In genomic region chr1:88544166-88544565, GRCh38 we compare ENCODE assay signal across 24 cellular contexts.
DNase-seq lines count a peak whose midpoint lies in the region; ATAC-seq, FAIRE-seq and TF ChIP-seq lines count a peak whose summit lies in the region.
"Had no signal": no experiment of that assay in that cellular context is flagged by ENCODE, and none has a peak within 500 bp of the region (broad histone marks: within the 10 kb centered on the region; RNA-seq: fewer than 3 reads in every experiment).

No MANE protein-coding gene starts in this region.

- no peak overlapping the region for H3K23ac ChIP-seq in H1 (ENCODE audit: insufficient read length)

- no peak overlapping the region for H3K18ac ChIP-seq in H1 (ENCODE audit: extremely low read depth, low read length)

- FAIRE-seq in H1 (lab: Jason Lieb, UNC): no peak
- FAIRE-seq: A549, G401.6, GM12892 had no signal

- H3K79me2 ChIP-seq in H1 (ENCODE audit: control insufficient read depth in 1 of 2, insufficient read depth in 2 of 2, low read length in 2 of 2): no peaks in the 10 kb centered on the region

- in situ Hi-C loops in brain microvascular endothelial cell (cut with HindIII; ENCODE audit: low pct_ligation_motif_present, low sequenced_read_pairs): no loop called here

- H3K9me3 Mint-ChIP-seq in CD4-positive, alpha-beta memory T cell: peaks cover 0 to 5% (median 0%) of the 10 kb centered on the region in 8 donors
- H3K9me3 Mint-ChIP-seq: CD4-positive, alpha-beta T cell had no signal

- H3K4me1 Mint-ChIP-seq in CD4-positive, alpha-beta memory T cell: no peaks in the 10 kb centered on the region
- H3K4me1 Mint-ChIP-seq: CD14-positive monocyte had no signal

- H3K9ac ChIP-seq in H1 (replicated peaks in 1 of 4; ENCODE audit: extremely low read depth in 1 of 4, low read depth in 3 of 4, low read length in 3 of 4): no peak overlapping the region
- H3K9ac ChIP-seq: BLaER1 treated with 17β-estradiol and CSF1 and Interleukin-3, amounts not matched to agents 10 nM and 100 nM had no signal

- no peak overlapping the region for H3K4me2 ChIP-seq in H1 (ENCODE audit: insufficient read depth in 1 of 2, low read depth in 2 of 2, low read length in 2 of 2)
- H3K4me2 ChIP-seq: A549; BLaER1 treated with 17β-estradiol and CSF1 and Interleukin-3, amounts not matched to agents 10 nM and 100 nM had no signal

- H3K36me3 ChIP-seq in heart left ventricle (no peaks in the 10 kb centered on the region), right atrium auricular region (no peaks in the 10 kb centered on the region), H1 (ENCODE audit: control insufficient read depth in 2 of 4, insufficient read depth in 4 of 4, low read length in 3 of 4) (no peaks in the 10 kb centered on the region), breast epithelium (no peaks in the 10 kb centered on the region), brain microvascular endothelial cell (replicated peaks) (no peaks in the 10 kb centered on the region)
- no peaks in the 10 kb centered on the region for H3K36me3 ChIP-seq in CD4-positive, alpha-beta memory T cell (ENCODE audit: insufficient read depth, low read length)
- H3K36me3 ChIP-seq: BE2C; BLaER1 treated with 17β-estradiol and CSF1 and Interleukin-3, amounts not matched to agents 10 nM and 100 nM had no signal

- TF ChIP-seq POLR2A in heart left ventricle (IDR thresholded peaks at IDR 0.05) (no peak), H1 (IDR thresholded peaks at IDR 0.05; ENCODE audit: control extremely low read depth in 1 of 2, low read depth in 2 of 2, low read length in 2 of 2) (no peak), breast epithelium (IDR thresholded peaks at IDR 0.05) (no peak)

- no peak overlapping the region for H4K8ac ChIP-seq in H1 (ENCODE audit: extremely low read depth, insufficient read depth, low read length)

- no peak for TF ChIP-seq RAD21 in H1 (IDR thresholded peaks at IDR 0.05 in 1 of 2, conservative IDR thresholded peaks at IDR 0.05 in 1 of 2; ENCODE audit: low read depth in 2 of 2, low read length in 2 of 2)

- H4K91ac ChIP-seq in H1 (replicated peaks; ENCODE audit: insufficient read length, low read length): no peak overlapping the region

- no peaks in the 10 kb centered on the region for H3K79me1 ChIP-seq in H1 (ENCODE audit: low read depth, low read length)

- intact Hi-C loops in heart left ventricle (cut with DNase I): loop anchor here in 1 of 10 donors (10.0 kb wide), 1 partner anchor 69 kb away; no protein-coding TSS in a partner anchor
- intact Hi-C loops in right cardiac atrium (cut with DNase I): loop anchor here in 1 of 4 donors (10.0 kb wide), 1 partner anchor 359 kb away; no protein-coding TSS in a partner anchor
- intact Hi-C loops in CD4-positive, alpha-beta memory T cell (cut with micrococcal nuclease): no loop called here
- intact Hi-C loops in breast epithelium (cut with DNase I; ENCODE audit: low total_unique reads): loop anchor here (5.0 kb wide), 1 partner anchor 1327 kb away; no protein-coding TSS in a partner anchor

- H3K4me1 ChIP-seq in heart left ventricle: no peaks in the 10 kb centered on the region
- no peaks in the 10 kb centered on the region for H3K4me1 ChIP-seq in right atrium auricular region
- H3K4me1 ChIP-seq in H1 (replicated peaks in 1 of 4; ENCODE audit: control insufficient read depth in 3 of 4, insufficient read depth in 4 of 4, low read length in 3 of 4): no peaks in the 10 kb centered on the region
- H3K4me1 ChIP-seq in right cardiac atrium (ENCODE audit: control insufficient read depth, insufficient read depth, low read length): no peaks in the 10 kb centered on the region
- no peaks in the 10 kb centered on the region for H3K4me1 ChIP-seq in CD4-positive, alpha-beta memory T cell (ENCODE audit: insufficient read depth, low read length)
- no peaks in the 10 kb centered on the region for H3K4me1 ChIP-seq in breast epithelium
- H3K4me1 ChIP-seq: A549; BLaER1 treated with 17β-estradiol and CSF1 and Interleukin-3, amounts not matched to agents 10 nM and 100 nM; Caco-2 had no signal

- no peak overlapping the region for H2BK5ac ChIP-seq in H1 (ENCODE audit: low read depth, low read length)

- peak; percentile 53 to 92 (median 73) for ATAC-seq in heart left ventricle
- peak; percentile 32 to 67 for ATAC-seq in right cardiac atrium
- ATAC-seq: A549 had no signal

- no peaks in the 10 kb centered on the region for H4K20me1 ChIP-seq in H1 (replicated peaks in 1 of 2; ENCODE audit: control insufficient read depth in 1 of 2, insufficient read depth in 2 of 2, low read length in 2 of 2)
- H4K20me1 ChIP-seq: BLaER1 treated with 17β-estradiol and CSF1 and Interleukin-3, amounts not matched to agents 10 nM and 100 nM had no signal

- no peak overlapping the region for H3K27ac Mint-ChIP-seq in CD4-positive, alpha-beta memory T cell
- H3K27ac Mint-ChIP-seq: CD14-positive monocyte; CD4-positive, alpha-beta T cell had no signal

- DNase-seq in heart left ventricle (no peak), right atrium auricular region (ENCODE audit: low spot score) (no peak), H1 (ENCODE audit: low read depth in 1 of 2, low spot score in 2 of 2) (no peak), right cardiac atrium (no peak), skeletal muscle cell (ENCODE audit: low read depth) (peak; percentile 8), breast epithelium (ENCODE audit: low spot score in 2 of 2) (no peak), brain microvascular endothelial cell (no peak)
- no peak for DNase-seq in CD4-positive, alpha-beta memory T cell
- DNase-seq: 8988T; ACHN; AML-193; BE2C; Caco-2; CD4-positive, alpha-beta T cell; DMS153; DND-41; GOT3; H7; HCEC 1CT had no signal

- H3K36me3 Mint-ChIP-seq in CD4-positive, alpha-beta memory T cell: no peaks in the 10 kb centered on the region
- H3K36me3 Mint-ChIP-seq: CD14-positive monocyte had no signal

- H3K14ac ChIP-seq in H1 (ENCODE audit: insufficient read length): no peak overlapping the region

- TF ChIP-seq CTCF in heart left ventricle (IDR thresholded peaks at IDR 0.05) (no peak), right atrium auricular region (IDR thresholded peaks at IDR 0.05) (no peak), H1 (IDR thresholded peaks at IDR 0.05; ENCODE audit: control extremely low read depth in 1 of 3, insufficient read depth in 1 of 3, low read depth in 1 of 3, low read length in 3 of 3) (no peak), breast epithelium (IDR thresholded peaks at IDR 0.05) (no peak), brain microvascular endothelial cell (IDR thresholded peaks at IDR 0.05; ENCODE audit: low read depth, low read length, missing control alignments) (no peak)

- H2AFZ ChIP-seq in H1 (ENCODE audit: low read length): 0 out of 2 replicates have a peak overlapping the region, but pooled peaks have one; percentile 8

- H3K27ac ChIP-seq in heart left ventricle: peak overlapping the region in 3 of 12 donors; percentile 33 to 46 (median 43)
- no peak overlapping the region for H3K27ac ChIP-seq in right atrium auricular region
- H3K27ac ChIP-seq in H1 (ENCODE audit: low read depth, low read length): no peak overlapping the region
- H3K27ac ChIP-seq in right cardiac atrium (ENCODE audit: low read length): no peak overlapping the region
- no peak overlapping the region for H3K27ac ChIP-seq in CD4-positive, alpha-beta memory T cell (ENCODE audit: low read depth, low read length)
- no peak overlapping the region for H3K27ac ChIP-seq in breast epithelium
- H3K27ac ChIP-seq in brain microvascular endothelial cell: no peak overlapping the region
- H3K27ac ChIP-seq: A549; BLaER1 treated with 17β-estradiol and CSF1 and Interleukin-3, amounts not matched to agents 10 nM and 100 nM had no signal

- no peaks in the 10 kb centered on the region; the same call in 1 of the 2 replicates for H3K23me2 ChIP-seq in H1 (ENCODE audit: low read depth, low read length)

- no peak overlapping the region for H4K5ac ChIP-seq in H1 (ENCODE audit: insufficient read length, low read depth, low read length)

- no peak overlapping the region for H3K4ac ChIP-seq in H1 (replicated peaks; ENCODE audit: insufficient read length, low read depth, low read length)

- no peak overlapping the region for H3K4me3 ChIP-seq in heart left ventricle
- H3K4me3 ChIP-seq in right atrium auricular region: no peak overlapping the region
- no peak overlapping the region for H3K4me3 ChIP-seq in H1 (ENCODE audit: extremely low read depth in 1 of 4, insufficient read depth in 2 of 4, low read depth in 3 of 4, low read length in 4 of 4)
- no peak overlapping the region for H3K4me3 ChIP-seq in right cardiac atrium (ENCODE audit: low read length)
- H3K4me3 ChIP-seq in skeletal muscle cell (ENCODE audit: low read depth, low read length): no peak overlapping the region
- H3K4me3 ChIP-seq in CD4-positive, alpha-beta memory T cell (ENCODE audit: low read length in 2 of 2): no peak overlapping the region
- H3K4me3 ChIP-seq in breast epithelium: no peak overlapping the region
- no peak overlapping the region for H3K4me3 ChIP-seq in brain microvascular endothelial cell (ENCODE audit: low read depth, low read length)
- H3K4me3 ChIP-seq: A549; BLaER1 treated with 17β-estradiol and CSF1 and Interleukin-3, amounts not matched to agents 10 nM and 100 nM had no signal

- no peak overlapping the region for H2BK20ac ChIP-seq in H1 (ENCODE audit: low read length)

- POLR2A ChIA-PET in H1 (lab: Charles Lee; ENCODE audit: partially characterized antibody): no interaction called here
- POLR2A ChIA-PET in CD4-positive, alpha-beta memory T cell (lab: Charles Lee; ENCODE audit: partially characterized antibody): no interaction called here

- CTCF ChIA-PET in H1 (lab: Charles Lee; ENCODE audit: partially characterized antibody): interaction anchor here (1.4 kb wide), 1 partner anchor 13 kb away, joined by 3 read pairs; no protein-coding TSS in a partner anchor
- CTCF ChIA-PET in CD4-positive, alpha-beta memory T cell (lab: Charles Lee; ENCODE audit: partially characterized antibody): no interaction called here

- no peaks in the 10 kb centered on the region for H3K27me3 ChIP-seq in heart left ventricle
- H3K27me3 ChIP-seq in right atrium auricular region: no peaks in the 10 kb centered on the region
- peaks cover 0 to 1% (median 0%) of the 10 kb centered on the region in 4 experiments; a peak in 1 of 7 replicates for H3K27me3 ChIP-seq in H1 (replicated peaks in 1 of 4; ENCODE audit: control insufficient read depth in 3 of 4, extremely low read depth in 1 of 4, insufficient read depth in 3 of 4, low read length in 3 of 4)
- H3K27me3 ChIP-seq in right cardiac atrium (ENCODE audit: control insufficient read depth, insufficient read depth): no peaks in the 10 kb centered on the region
- no peaks in the 10 kb centered on the region for H3K27me3 ChIP-seq in CD4-positive, alpha-beta memory T cell (ENCODE audit: insufficient read depth, low read length)
- no peaks in the 10 kb centered on the region for H3K27me3 ChIP-seq in breast epithelium
- no peaks in the 10 kb centered on the region for H3K27me3 ChIP-seq in brain microvascular endothelial cell (replicated peaks)
- H3K27me3 ChIP-seq: BE2C; BLaER1 treated with 17β-estradiol and CSF1 and Interleukin-3, amounts not matched to agents 10 nM and 100 nM had no signal

- H3K9me3 ChIP-seq in heart left ventricle: no peaks in the 10 kb centered on the region
- H3K9me3 ChIP-seq in right atrium auricular region: no peaks in the 10 kb centered on the region
- no peaks in the 10 kb centered on the region for H3K9me3 ChIP-seq in H1 (ENCODE audit: insufficient read depth in 2 of 2, low read depth in 1 of 2, low read length in 1 of 2)
- no peaks in the 10 kb centered on the region for H3K9me3 ChIP-seq in right cardiac atrium (ENCODE audit: control insufficient read depth, low read length)
- no peaks in the 10 kb centered on the region for H3K9me3 ChIP-seq in CD4-positive, alpha-beta memory T cell (ENCODE audit: control insufficient read depth in 1 of 2, low read length in 2 of 2)
- no peaks in the 10 kb centered on the region for H3K9me3 ChIP-seq in breast epithelium
- H3K9me3 ChIP-seq: A549; BE2C; BLaER1 treated with 17β-estradiol and CSF1 and Interleukin-3, amounts not matched to agents 10 nM and 100 nM; Caco-2 had no signal

- no peak overlapping the region for H3K4me3 Mint-ChIP-seq in CD4-positive, alpha-beta memory T cell
- H3K4me3 Mint-ChIP-seq: CD14-positive monocyte; CD4-positive, alpha-beta T cell had no signal

- no peak for TF ChIP-seq EP300 in H1 (IDR thresholded peaks at IDR 0.05; ENCODE audit: borderline replicate concordance in 1 of 2, low read depth in 2 of 2, low read length in 2 of 2)

- H2AK5ac ChIP-seq in H1 (ENCODE audit: low read depth, low read length): no peak overlapping the region

- H2BK12ac ChIP-seq in H1 (ENCODE audit: low read depth, low read length): no peak overlapping the region

- peaks cover 11 to 14% of the 10 kb centered on the region in 2 donors for H3K27me3 Mint-ChIP-seq in CD4-positive, alpha-beta memory T cell

- no peak overlapping the region for H3K56ac ChIP-seq in H1 (replicated peaks; ENCODE audit: insufficient read length, low read depth, low read length)

- no peak overlapping the region for H2BK120ac ChIP-seq in H1 (replicated peaks; ENCODE audit: low read depth, low read length)

- H2BK15ac ChIP-seq in H1 (ENCODE audit: low read length): no peak overlapping the region
